Comparison of ENCODE assay signal across 8 cellular contexts in genomic region chr15:63372018-63372705, GRCh38. TPM values are rescaled to one million over a fixed set of nuclear protein-coding genes. Genes with fewer than 3 reads are reported as not detected.
DNase-seq lines count a peak whose midpoint lies in the region; ATAC-seq and TF ChIP-seq lines count a peak whose summit lies in the region.

No MANE protein-coding gene starts in this region.

- H3K36me3 Mint-ChIP-seq in activated naive CD4-positive, alpha-beta T cell treated with anti-CD3 and anti-CD28 coated beads, Interleukin-2, amount 50 U/mL, for 72 hours = no peaks in the 10 kb centered on the region
- H3K36me3 Mint-ChIP-seq in activated naive CD4-positive, alpha-beta T cell treated with anti-CD3 and anti-CD28 coated beads, Interleukin-2, amount 10 ng/mL, durations not matched to agents 7 days and 5 days = no peaks in the 10 kb centered on the region
- H3K36me3 Mint-ChIP-seq in activated T-helper 17 cell treated with anti-CD3 and anti-CD28 coated beads, Interleukin-2, amount 50 U/mL, for 72 hours (ENCODE audit: low read depth) = no peaks in the 10 kb centered on the region

- 71 to 83% methylated on average over 8 to 12 of the region's 12 CpGs for WGBS in thyroid gland, 2 donors

- peaks cover 10% of the 10 kb centered on the region for H3K4me1 Mint-ChIP-seq in activated naive CD4-positive, alpha-beta T cell treated with anti-CD3 and anti-CD28 coated beads, Interleukin-2, amount 10 ng/mL, durations not matched to agents 7 days and 5 days
- H3K4me1 Mint-ChIP-seq in activated T-helper 17 cell treated with anti-CD3 and anti-CD28 coated beads, Interleukin-2, amount 50 U/mL, for 72 hours = peaks cover 24% of the 10 kb centered on the region

- DNase-seq in activated naive CD4-positive, alpha-beta T cell treated with anti-CD3 and anti-CD28 coated beads, Interleukin-2, amount 50 U/mL, for 72 hours (ENCODE audit: low spot score in 2 of 2) = peak in 1 of 2 donors; percentile 27
- DNase-seq in activated naive CD4-positive, alpha-beta T cell treated with anti-CD3 and anti-CD28 coated beads, Interleukin-2, amount 10 ng/mL, durations not matched to agents 7 days and 5 days = no peak
- DNase-seq in kidney epithelial cell (ENCODE audit: low read depth) (peak; percentile 88), thyroid gland (peak; percentile 48 to 68)

- H3K27me3 Mint-ChIP-seq in activated naive CD4-positive, alpha-beta T cell treated with anti-CD3 and anti-CD28 coated beads, Interleukin-2, amount 10 ng/mL, durations not matched to agents 7 days and 5 days = peaks cover 24% of the 10 kb centered on the region
- peaks cover 7% of the 10 kb centered on the region for H3K27me3 Mint-ChIP-seq in activated T-helper 17 cell treated with anti-CD3 and anti-CD28 coated beads, Interleukin-2, amount 50 U/mL, for 72 hours

- H3K36me3 ChIP-seq in kidney epithelial cell (ENCODE audit: control insufficient read depth, insufficient read depth, low read length) = no peaks in the 10 kb centered on the region
- H3K36me3 ChIP-seq in thyroid gland = no peaks in the 10 kb centered on the region

- peak overlapping the region in 1 of 2 donors; percentile 50 for H3K27ac Mint-ChIP-seq in activated naive CD4-positive, alpha-beta T cell treated with anti-CD3 and anti-CD28 coated beads, Interleukin-2, amount 50 U/mL, for 72 hours
- no peak overlapping the region for H3K27ac Mint-ChIP-seq in activated naive CD4-positive, alpha-beta T cell treated with anti-CD3 and anti-CD28 coated beads, Interleukin-2, amount 10 ng/mL, durations not matched to agents 7 days and 5 days
- H3K27ac Mint-ChIP-seq in activated T-helper 17 cell treated with anti-CD3 and anti-CD28 coated beads, Interleukin-2, amount 50 U/mL, for 72 hours = peak overlapping the region; percentile 48

- TF ChIP-seq CTCF in kidney epithelial cell (IDR thresholded peaks at IDR 0.05; ENCODE audit: insufficient read depth, low read length, poor library complexity, severe bottlenecking) (no peak), thyroid gland (IDR thresholded peaks at IDR 0.05) (no peak)

- CTCF ChIA-PET in activated naive CD4-positive, alpha-beta T cell treated with anti-CD3 and anti-CD28 coated beads, Interleukin-2, amount 10 ng/mL, durations not matched to agents 7 days and 5 days (lab: Charles Lee) = interaction anchor here (0.9 to 1.4 kb wide), 3 partner anchors 227 to 697 kb away, joined by 3 to 4 read pairs (median 3); no protein-coding TSS in a partner anchor

- no peak overlapping the region for H3K4me3 Mint-ChIP-seq in activated naive CD4-positive, alpha-beta T cell treated with anti-CD3 and anti-CD28 coated beads, Interleukin-2, amount 10 ng/mL, durations not matched to agents 7 days and 5 days
- H3K4me3 Mint-ChIP-seq in activated T-helper 17 cell treated with anti-CD3 and anti-CD28 coated beads, Interleukin-2, amount 50 U/mL, for 72 hours = peak overlapping the region; percentile 61

- no peaks in the 10 kb centered on the region for H3K27me3 ChIP-seq in kidney epithelial cell (ENCODE audit: control insufficient read depth, insufficient read depth, low read length)
- no peaks in the 10 kb centered on the region for H3K27me3 ChIP-seq in thyroid gland

- no peaks in the 10 kb centered on the region for H3K9me3 ChIP-seq in thyroid gland

- intact Hi-C loops in thyroid gland (cut with DNase I) = no loop called here

- TF ChIP-seq POLR2A in thyroid gland (IDR thresholded peaks at IDR 0.05) = no peak

- no peaks in the 10 kb centered on the region for H3K9me3 Mint-ChIP-seq in activated naive CD4-positive, alpha-beta T cell treated with anti-CD3 and anti-CD28 coated beads, Interleukin-2, amount 50 U/mL, for 72 hours
- no peaks in the 10 kb centered on the region for H3K9me3 Mint-ChIP-seq in activated naive CD4-positive, alpha-beta T cell treated with anti-CD3 and anti-CD28 coated beads, Interleukin-2, amount 10 ng/mL, durations not matched to agents 7 days and 5 days
- H3K9me3 Mint-ChIP-seq in activated T-helper 17 cell treated with anti-CD3 and anti-CD28 coated beads, Interleukin-2, amount 50 U/mL, for 72 hours = no peaks in the 10 kb centered on the region

- H3K4me3 ChIP-seq in kidney epithelial cell (ENCODE audit: low read depth, low read length) (no peak overlapping the region), thyroid gland (replicated peaks in 1 of 3) (no peak overlapping the region)

- peak overlapping the region; percentile 33 to 79 (median 40) for H3K27ac ChIP-seq in thyroid gland

- ATAC-seq in activated naive CD4-positive, alpha-beta T cell treated with anti-CD3 and anti-CD28 coated beads, Interleukin-2, amount 50 U/mL, for 72 hours = peak; percentile 47 to 66
- ATAC-seq in activated T-helper 17 cell treated with anti-CD3 and anti-CD28 coated beads, Interleukin-2, amount 50 U/mL, for 72 hours (replicated peaks) = peak; percentile 75
- ATAC-seq in GM19395 (IDR thresholded peaks at IDR 0.05; ENCODE audit: unreplicated experiment) (no peak), HG03457 (IDR thresholded peaks at IDR 0.05; ENCODE audit: unreplicated experiment) (no peak), HG02938 (IDR thresholded peaks at IDR 0.05; ENCODE audit: unreplicated experiment) (no peak)

- peaks cover 28 to 70% of the 10 kb centered on the region in 2 donors for H3K4me1 ChIP-seq in thyroid gland

RNA-seq across cellular contexts. Expression of gene CA12, which starts 9.5 kb away (rescaled TPM):
- total RNA-seq in activated naive CD4-positive, alpha-beta T cell treated with anti-CD3 and anti-CD28 coated beads, Interleukin-2, amount 50 U/mL, for 72 hours = under 1 TPM in 1 of 2 donors, not detected in 1; 0.95 TPM
- 1 to 10 TPM in 1 of 2 donors, under 1 TPM in 1; 0.15 to 1.0 TPM for total RNA-seq in activated T-helper 17 cell treated with anti-CD3 and anti-CD28 coated beads, Interleukin-2, amount 50 U/mL, for 72 hours
- 2.9 and 4.3 TPM in 2 replicates for total RNA-seq in kidney epithelial cell
- 10 to 100 TPM in 1 of 4 donors, 1 to 10 TPM in 2, under 1 TPM in 1; 0.33 to 21.9 (median 4.3) TPM for total RNA-seq in thyroid gland

Comparison
In these comparisons a context has a peak if more than half of its experiments do, and no peak if none do; other contexts are left out.
1. ATAC-seq: peak in activated naive CD4-positive, alpha-beta T cell treated with anti-CD3 and anti-CD28 coated beads, Interleukin-2, amount 50 U/mL, for 72 hours (2 of 2) and activated T-helper 17 cell treated with anti-CD3 and anti-CD28 coated beads, Interleukin-2, amount 50 U/mL, for 72 hours (single experiment); none in GM19395 (single experiment), HG03457 (single experiment) and HG02938 (single experiment).